In the genomic region with DNA sequence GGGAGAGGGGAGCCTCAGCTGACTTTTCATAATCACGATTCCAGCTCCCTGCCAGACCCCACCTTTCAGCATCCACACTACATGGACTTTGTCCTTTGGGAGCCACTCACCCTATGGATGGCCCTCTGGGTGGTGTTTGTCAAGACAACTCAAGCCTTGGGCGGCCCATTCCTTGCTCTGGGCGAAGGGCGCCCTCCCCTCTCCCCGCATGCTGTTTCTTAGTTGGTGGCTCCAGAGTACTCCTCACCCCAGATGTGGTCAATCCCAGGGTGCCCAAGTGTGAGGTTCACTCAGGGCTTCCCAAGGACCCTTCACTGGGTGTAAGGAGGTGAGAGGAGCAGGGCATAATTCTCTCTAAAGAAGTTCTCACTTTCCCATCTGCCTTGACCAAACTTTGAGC, we compare ENCODE assay signal across 26 cellular contexts.
"Had no signal": no experiment of that assay in that cellular context is flagged by ENCODE, and none has a peak within 500 bp of the region (broad histone marks: within the 10 kb centered on the region; RNA-seq: fewer than 3 reads in every experiment).

No MANE protein-coding gene starts in this region.

- H3K4me2 ChIP-seq: smooth muscle cell had no signal

- H3K9ac ChIP-seq: parathyroid adenoma had no signal

- H3K36me3 ChIP-seq: ovary, stomach, thoracic aorta, thyroid gland, tibial nerve, upper lobe of left lung, vagina had no signal

- H3K27ac ChIP-seq: ovary, parathyroid adenoma, psoas muscle, skin epidermis, stomach, thoracic aorta, thyroid gland, tibial nerve, upper lobe of left lung, vagina had no signal

- H3K27me3 ChIP-seq: ovary, stomach, thyroid gland, tibial nerve, upper lobe of left lung, vagina had no signal

- H3K4me1 ChIP-seq: parathyroid adenoma, psoas muscle, stomach, thyroid gland, tibial nerve, upper lobe of left lung, vagina had no signal

- ATAC-seq: naive thymus-derived CD8-positive, alpha-beta T cell; natural killer cell treated with Interleukin-12 subunit alpha and Interleukin-12 subunit beta and Interleukin-15 and Interleukin-18, amount 100 ng/mL, for 72 hours; psoas muscle; right cardiac atrium; sciatic nerve; stimulated activated effector memory CD8-positive, alpha-beta T cell treated with anti-CD3 and anti-CD28 coated beads, Interleukin-12 subunit alpha, Interleukin-12 subunit beta, amount 100 ng/mL, for 72 hours; stimulated activated naive B cell treated with anti-CD40 and anti-IgM and Interleukin-4, amounts not matched to agents 10 μg/mL and 1 μg/mL and 100 μg/mL, for 72 hours had no signal

- H3K9me3 ChIP-seq: ovary, psoas muscle, stomach, thoracic aorta, thyroid gland, tibial nerve, upper lobe of left lung, vagina had no signal

- H3K4me3 ChIP-seq: ovary, psoas muscle, skin epidermis, smooth muscle cell, stomach, thoracic aorta, thyroid gland, tibial nerve, upper lobe of left lung, vagina had no signal

- DNase-seq: naive B cell; naive thymus-derived CD8-positive, alpha-beta T cell; nephron progenitor cell; occipital lobe; ovary; psoas muscle; right cardiac atrium; stimulated activated CD4-positive, alpha-beta T cell treated with anti-CD3 and anti-CD28 coated beads, Interleukin-15, amount 100 ng/mL, for 24 hours; stimulated activated CD4-positive, alpha-beta T cell treated with anti-CD3 and anti-CD28 coated beads, Interleukin-2, amount 100 ng/mL, for 24 hours; stimulated activated CD4-positive, alpha-beta T cell treated with anti-CD3 and anti-CD28 coated beads, Interleukin-2, amount 100 ng/mL, for 48 hours; stimulated activated CD4-positive, alpha-beta T cell treated with anti-CD3 and anti-CD28 coated beads, Interleukin-4, amount 100 ng/mL, for 24 hours; stimulated activated naive B cell treated with anti-CD40 and anti-IgM and Interleukin-4, amounts not matched to agents 10 μg/mL and 1 μg/mL and 100 μg/mL, for 72 hours; stimulated activated naive CD4-positive, alpha-beta T cell treated with Interleukin-2 at 50 U/mL for 16 hours; stomach; thyroid gland; trophoblast cell; upper lobe of left lung had no signal

- H2AFZ ChIP-seq: parathyroid adenoma had no signal
